18 cellular contexts compared by ENCODE assay signal in the genomic region with DNA sequence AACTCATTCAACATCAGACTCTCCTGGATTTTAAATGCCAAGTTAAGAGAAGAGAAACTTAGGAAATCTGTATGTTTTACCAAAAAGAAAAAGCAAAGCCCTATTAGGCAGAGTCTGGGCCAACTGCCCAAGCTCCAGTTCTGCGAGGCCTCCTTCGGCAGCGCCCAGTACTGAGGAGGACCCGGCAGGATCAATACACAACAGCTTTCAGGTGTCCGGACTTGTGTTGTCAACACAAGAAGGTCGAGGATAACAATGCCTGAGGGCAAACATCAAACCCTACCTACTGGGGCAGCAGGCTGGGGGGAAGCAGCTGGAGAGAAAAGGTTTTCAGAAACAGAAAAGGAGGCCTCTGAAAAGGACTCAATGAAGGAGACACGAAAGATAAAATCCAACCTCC.
DNase-seq lines count a peak whose midpoint lies in the region; TF ChIP-seq lines count a peak whose summit lies in the region.
"Had no signal": no experiment of that assay in that cellular context is flagged by ENCODE, and none has a peak within 500 bp of the region (broad histone marks: within the 10 kb centered on the region; RNA-seq: fewer than 3 reads in every experiment).

No MANE protein-coding gene starts in this region.

- no peaks in the 10 kb centered on the region for H3K9me3 ChIP-seq in endodermal cell (ENCODE audit: control insufficient read depth, low read length)
- H3K9me3 ChIP-seq: A549, BE2C, HAP-1 had no signal

- no peak overlapping the region for H3K9ac ChIP-seq in endodermal cell (ENCODE audit: extremely low read depth, low read length, poor library complexity, severe bottlenecking)
- H3K9ac ChIP-seq: GM23248 had no signal

- H3K27ac ChIP-seq in endodermal cell (ENCODE audit: low read depth, low read length) = no peak overlapping the region
- H3K27ac ChIP-seq: A549, C4-2B, GM23248 had no signal

- H3K4me3 ChIP-seq in endodermal cell (ENCODE audit: low read length) = no peak overlapping the region
- H3K4me3 ChIP-seq: A549, GM23248, HAP-1, K562 had no signal

- DNase-seq in COR-L47 (lab: John Stamatoyannopoulos, UW) = peak; percentile 85
- peak; percentile 80 for DNase-seq in ELF-1 (ENCODE audit: low read depth, low spot score)
- DNase-seq in NCI-H1417 treated with DMSO at 0.1 percent for 48 hours (lab: John Stamatoyannopoulos, UW) = peak; percentile 6
- peak; percentile 58 for DNase-seq in endodermal cell
- no peak for DNase-seq in occipital lobe (lab: John Stamatoyannopoulos, UW)
- DNase-seq in activated T-cell treated with anti-CD3 and anti-CD28 coated beads, Interleukin-2, amount 50 U/mL, for 48 hours = no peak
- DNase-seq in activated T-cell treated with anti-CD3 and anti-CD28 coated beads, Interleukin-2, amount 50 U/mL, for 1 hour = no peak
- DNase-seq in SIG-M5 treated with dmso at 0.1 percent for 504 hours (lab: John Stamatoyannopoulos, UW; ENCODE audit: unreplicated experiment) = no peak
- DNase-seq: BE2C; CD4-positive, alpha-beta memory T cell; DMS153; DND-41; GF-D8; GM23248 had no signal

- H3K4me1 Mint-ChIP-seq in endodermal cell = peaks cover 24% of the 10 kb centered on the region
- H3K4me1 Mint-ChIP-seq: CD4-positive, alpha-beta memory T cell had no signal

- H3K4me1 ChIP-seq in endodermal cell (ENCODE audit: control insufficient read depth, insufficient read depth, low read length) = no peaks in the 10 kb centered on the region
- H3K4me1 ChIP-seq: A549, BE2C, HAP-1 had no signal

- H3K27me3 ChIP-seq in endodermal cell (ENCODE audit: control insufficient read depth, insufficient read depth, low read length, poor library complexity, severe bottlenecking) = peaks cover 11% of the 10 kb centered on the region
- H3K27me3 ChIP-seq: BE2C had no signal

- H3K36me3 ChIP-seq in endodermal cell (ENCODE audit: control insufficient read depth, insufficient read depth, low read length) = no peaks in the 10 kb centered on the region
- H3K36me3 ChIP-seq: BE2C, HAP-1 had no signal

- no peak for TF ChIP-seq CTCF in endodermal cell (conservative IDR thresholded peaks at IDR 0.05)

- peaks cover 8% of the 10 kb centered on the region for H3K27me3 Mint-ChIP-seq in endodermal cell (ENCODE audit: insufficient read depth)

- no peaks in the 10 kb centered on the region for H3K36me3 Mint-ChIP-seq in endodermal cell (ENCODE audit: low read depth)
- H3K36me3 Mint-ChIP-seq: CD4-positive, alpha-beta memory T cell had no signal

- no peaks in the 10 kb centered on the region for H3K9me3 Mint-ChIP-seq in endodermal cell

- no peak overlapping the region for H3K27ac Mint-ChIP-seq in endodermal cell
- H3K27ac Mint-ChIP-seq: CD4-positive, alpha-beta memory T cell had no signal

- 73% methylated on average over 7 of the region's 7 CpGs; no CpG with 5 or more reads in 1 of the 2 experiments for WGBS in endodermal cell (ENCODE audit: insufficient coverage in 1 of 2, insufficient read length in 1 of 2), 2 experiments

- no peak overlapping the region for H3K4me3 Mint-ChIP-seq in endodermal cell
- H3K4me3 Mint-ChIP-seq: CD4-positive, alpha-beta memory T cell had no signal

Comparison
In these comparisons a context has a peak if more than half of its experiments do, and no peak if none do; other contexts are left out.
1. DNase-seq: peak in COR-L47 (single experiment), ELF-1 (single experiment), NCI-H1417 treated with DMSO at 0.1 percent for 48 hours (single experiment) and endodermal cell (single experiment); none in occipital lobe (single experiment), activated T-cell treated with anti-CD3 and anti-CD28 coated beads, Interleukin-2, amount 50 U/mL, for 48 hours (0 of 2), activated T-cell treated with anti-CD3 and anti-CD28 coated beads, Interleukin-2, amount 50 U/mL, for 1 hour (single experiment) and SIG-M5 treated with dmso at 0.1 percent for 504 hours (single experiment).